ENCODE assay signal across 1 cellular context in genomic region chr17:40818733-40819527, GRCh38.
TF ChIP-seq lines count a peak whose summit lies in the region.

No MANE protein-coding gene starts in this region.

TF ChIP-seq in HepG2, 621 proteins besides CTCF, POLR2A, EP300 and RAD21 (continued from another document and continues in another):
- TF ChIP-seq GABPA (IDR thresholded peaks at IDR 0.05; ENCODE audit: low read depth, low read length) (peak; percentile 96), GABPA (CRISPR knock-in tag; IDR thresholded peaks at IDR 0.05; ENCODE audit: low read depth) (peak; percentile 88), NFIB (CRISPR knock-in tag; IDR thresholded peaks at IDR 0.05; ENCODE audit: borderline replicate concordance) (no peak), JARID2 (CRISPR knock-in tag; IDR thresholded peaks at IDR 0.05; ENCODE audit: insufficient replicate concordance) (no peak), ZNF616 (CRISPR knock-in tag; IDR thresholded peaks at IDR 0.05; ENCODE audit: low read depth) (0 out of 2 replicates have a peak, but pooled peaks have one; percentile 43), EEA1 (CRISPR knock-in tag; IDR thresholded peaks at IDR 0.05; ENCODE audit: borderline replicate concordance) (0 out of 2 replicates have a peak, but pooled peaks have one; percentile 35), SNAPC4 (CRISPR knock-in tag; IDR thresholded peaks at IDR 0.05) (0 out of 2 replicates have a peak, but pooled peaks have one; percentile 58), ETV6 (CRISPR knock-in tag; conservative IDR thresholded peaks at IDR 0.05) (0 out of 2 replicates have a peak, but pooled peaks have one; percentile 34), MXD4 (CRISPR knock-in tag; IDR thresholded peaks at IDR 0.05) (no peak), SRSF4 (IDR thresholded peaks at IDR 0.05; ENCODE audit: low read depth, low read length, poor library complexity, severe bottlenecking) (no peak), ZNF788 (CRISPR knock-in tag; IDR thresholded peaks at IDR 0.05; ENCODE audit: borderline replicate concordance) (peak; percentile 38; the same call in 1 of the 2 replicates), ETS1 (CRISPR knock-in tag; IDR thresholded peaks at IDR 0.05) (0 out of 2 replicates have a peak, but pooled peaks have one; percentile 41), RBM39 (IDR thresholded peaks at IDR 0.05; ENCODE audit: low read depth, low read length, poor library complexity, severe bottlenecking) (peak; percentile 73), ZNF800 (CRISPR knock-in tag; IDR thresholded peaks at IDR 0.05) (peak; percentile 19; the same call in 1 of the 2 replicates), KDM2A (CRISPR knock-in tag; IDR thresholded peaks at IDR 0.05; ENCODE audit: borderline replicate concordance, low read depth) (peak; percentile 41; the same call in 1 of the 2 replicates), ZNF501 (CRISPR knock-in tag; IDR thresholded peaks at IDR 0.05) (0 out of 2 replicates have a peak, but pooled peaks have one; percentile 53), PHF20 (CRISPR knock-in tag; IDR thresholded peaks at IDR 0.05) (peak; percentile 82), BRD4 (CRISPR knock-in tag; IDR thresholded peaks at IDR 0.05) (no peak), HNRNPLL (IDR thresholded peaks at IDR 0.05; ENCODE audit: low read depth, low read length, poor library complexity, severe bottlenecking) (peak; percentile 97), RFXAP (CRISPR knock-in tag; IDR thresholded peaks at IDR 0.05; ENCODE audit: borderline replicate concordance) (peak; percentile 56; the same call in 1 of the 2 replicates), ZNF224 (CRISPR knock-in tag; IDR thresholded peaks at IDR 0.05) (0 out of 2 replicates have a peak, but pooled peaks have one; percentile 61), PBX3 (CRISPR knock-in tag; IDR thresholded peaks at IDR 0.05; ENCODE audit: borderline replicate concordance) (0 out of 2 replicates have a peak, but pooled peaks have one; percentile 30), SALL1 (CRISPR knock-in tag; IDR thresholded peaks at IDR 0.05) (peak; percentile 70), CCDC6 (CRISPR knock-in tag; IDR thresholded peaks at IDR 0.05) (peak; percentile 78), RXRB (CRISPR knock-in tag; IDR thresholded peaks at IDR 0.05; ENCODE audit: borderline replicate concordance) (peak; percentile 54; the same call in 1 of the 2 replicates), AGO2 (optimal IDR thresholded peaks at IDR 0.05; ENCODE audit: low read depth, low read length) (peak; percentile 66), TMF1 (CRISPR knock-in tag; IDR thresholded peaks at IDR 0.05; ENCODE audit: low read depth) (peak; percentile 41; the same call in 1 of the 2 replicates), ZNF577 (CRISPR knock-in tag; IDR thresholded peaks at IDR 0.05; ENCODE audit: borderline replicate concordance, low read depth) (no peak), RELA (CRISPR knock-in tag; IDR thresholded peaks at IDR 0.05) (peak; percentile 66; the same call in 1 of the 2 replicates), HNF4G (IDR thresholded peaks at IDR 0.05; ENCODE audit: borderline replicate concordance, low read depth, low read length) (0 out of 2 replicates have a peak, but pooled peaks have one; percentile 9), HNF4G (CRISPR knock-in tag; IDR thresholded peaks at IDR 0.05; ENCODE audit: borderline replicate concordance, low read depth) (no peak), SPEN (CRISPR knock-in tag; IDR thresholded peaks at IDR 0.05; ENCODE audit: low read depth) (peak; percentile 63; the same call in 1 of the 2 replicates), ZNF331 (CRISPR knock-in tag; IDR thresholded peaks at IDR 0.05) (0 out of 2 replicates have a peak, but pooled peaks have one; percentile 30), ZFP36L1 (CRISPR knock-in tag; IDR thresholded peaks at IDR 0.05) (0 out of 2 replicates have a peak, but pooled peaks have one; percentile 42), ZNF639 (CRISPR knock-in tag; conservative IDR thresholded peaks at IDR 0.05) (peak; percentile 99), SALL2 (CRISPR knock-in tag; IDR thresholded peaks at IDR 0.05) (peak; percentile 82), POLR2AphosphoS5 (IDR thresholded peaks at IDR 0.05; ENCODE audit: low read depth, low read length) (peak; percentile 93), ZIK1 (CRISPR knock-in tag; IDR thresholded peaks at IDR 0.05; ENCODE audit: borderline replicate concordance, low read depth) (0 out of 2 replicates have a peak, but pooled peaks have one; percentile 57), CBX5 (CRISPR knock-in tag; IDR thresholded peaks at IDR 0.05; ENCODE audit: borderline replicate concordance) (no peak), YEATS4 (CRISPR knock-in tag; IDR thresholded peaks at IDR 0.05; ENCODE audit: borderline replicate concordance) (peak; percentile 75), MAZ (IDR thresholded peaks at IDR 0.05; ENCODE audit: borderline replicate concordance, low read depth, low read length) (no peak), MAZ (CRISPR knock-in tag; IDR thresholded peaks at IDR 0.05; ENCODE audit: low read depth) (peak; percentile 88), HOXA3 (CRISPR knock-in tag; IDR thresholded peaks at IDR 0.05) (peak; percentile 83), ZNF343 (CRISPR knock-in tag; IDR thresholded peaks at IDR 0.05) (no peak), ZNF574 (CRISPR knock-in tag; IDR thresholded peaks at IDR 0.05) (peak; percentile 91)
- TF ChIP-seq, protein P1, sequence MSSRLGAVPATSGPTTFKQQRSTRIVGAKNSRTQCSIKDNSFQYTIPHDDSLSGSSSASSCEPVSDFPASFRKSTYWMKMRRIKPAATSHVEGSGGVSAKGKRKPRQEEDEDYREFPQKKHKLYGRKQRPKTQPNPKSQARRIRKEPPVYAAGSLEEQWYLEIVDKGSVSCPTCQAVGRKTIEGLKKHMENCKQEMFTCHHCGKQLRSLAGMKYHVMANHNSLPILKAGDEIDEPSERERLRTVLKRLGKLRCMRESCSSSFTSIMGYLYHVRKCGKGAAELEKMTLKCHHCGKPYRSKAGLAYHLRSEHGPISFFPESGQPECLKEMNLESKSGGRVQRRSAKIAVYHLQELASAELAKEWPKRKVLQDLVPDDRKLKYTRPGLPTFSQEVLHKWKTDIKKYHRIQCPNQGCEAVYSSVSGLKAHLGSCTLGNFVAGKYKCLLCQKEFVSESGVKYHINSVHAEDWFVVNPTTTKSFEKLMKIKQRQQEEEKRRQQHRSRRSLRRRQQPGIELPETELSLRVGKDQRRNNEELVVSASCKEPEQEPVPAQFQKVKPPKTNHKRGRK (CRISPR knock-in tag; IDR thresholded peaks at IDR 0.05), result no peak
- TF ChIP-seq, protein P2, sequence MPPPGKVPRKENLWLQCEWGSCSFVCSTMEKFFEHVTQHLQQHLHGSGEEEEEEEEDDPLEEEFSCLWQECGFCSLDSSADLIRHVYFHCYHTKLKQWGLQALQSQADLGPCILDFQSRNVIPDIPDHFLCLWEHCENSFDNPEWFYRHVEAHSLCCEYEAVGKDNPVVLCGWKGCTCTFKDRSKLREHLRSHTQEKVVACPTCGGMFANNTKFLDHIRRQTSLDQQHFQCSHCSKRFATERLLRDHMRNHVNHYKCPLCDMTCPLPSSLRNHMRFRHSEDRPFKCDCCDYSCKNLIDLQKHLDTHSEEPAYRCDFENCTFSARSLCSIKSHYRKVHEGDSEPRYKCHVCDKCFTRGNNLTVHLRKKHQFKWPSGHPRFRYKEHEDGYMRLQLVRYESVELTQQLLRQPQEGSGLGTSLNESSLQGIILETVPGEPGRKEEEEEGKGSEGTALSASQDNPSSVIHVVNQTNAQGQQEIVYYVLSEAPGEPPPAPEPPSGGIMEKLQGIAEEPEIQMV (CRISPR knock-in tag; IDR thresholded peaks at IDR 0.05; ENCODE audit: low read depth), result peak; percentile 84
